In the genomic region with DNA sequence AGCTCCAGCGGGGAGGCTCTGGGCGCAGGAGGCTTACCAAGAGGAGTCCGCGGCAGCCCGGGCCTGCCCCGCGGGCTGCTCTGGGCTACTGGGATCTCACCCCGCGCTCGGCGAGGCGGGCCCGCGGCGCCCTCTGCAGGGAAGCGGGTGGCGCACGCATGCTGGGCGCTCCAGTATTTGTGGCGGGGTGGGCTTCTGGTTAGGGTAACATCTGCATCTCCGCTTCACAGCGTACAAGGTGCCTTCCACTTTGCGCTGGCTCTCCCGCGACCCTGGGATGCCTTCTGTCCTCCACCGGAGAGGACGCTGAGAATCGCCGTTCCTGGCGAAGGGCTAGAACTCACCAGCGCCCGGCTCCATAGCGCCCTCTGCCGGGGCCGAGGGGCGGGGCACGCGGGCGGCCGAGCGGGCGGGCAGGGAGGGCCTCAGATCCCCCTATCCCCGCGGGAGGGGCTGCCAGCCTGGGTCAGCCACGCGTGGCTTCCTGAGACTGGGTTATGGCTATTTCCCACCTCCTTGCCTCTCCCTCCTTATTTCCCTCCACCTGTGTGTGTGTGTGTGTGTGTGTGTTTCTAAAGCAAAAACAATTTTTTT, we compare ENCODE assay signal across 8 cellular contexts. TPM values are rescaled to one million over a fixed set of nuclear protein-coding genes. Genes with fewer than 3 reads are reported as not detected.
DNase-seq lines count a peak whose midpoint lies in the region; ATAC-seq and TF ChIP-seq lines count a peak whose summit lies in the region.

No MANE protein-coding gene starts in this region.

- peak overlapping the region; percentile 88 for H3K4me3 Mint-ChIP-seq in dendritic cell treated with granulocyte-macrophage colony-stimulating factor and Interleukin-4, amounts not matched to agents 40 ng/mL and 50 ng/mL, for 4 days

- H3K27me3 ChIP-seq in liver (ENCODE audit: control insufficient read depth in 4 of 4, insufficient read depth in 4 of 4, low read length in 3 of 4) = no peaks in the 10 kb centered on the region

- intact Hi-C loops in dendritic cell treated with granulocyte-macrophage colony-stimulating factor and Interleukin-4, amounts not matched to agents 40 ng/mL and 50 ng/mL, for 4 days (cut with micrococcal nuclease) = loop anchor here (1.0 to 5.0 kb wide), 4 partner anchors 71 to 480 kb away; partner anchors contain the start of genes GNG5, SPATA1 and SSX2IP

- H3K27ac ChIP-seq in liver (ENCODE audit: low read depth in 1 of 2, low read length in 2 of 2) = peak overlapping the region; percentile 28 to 57

- WGBS in liver = 1% methylated on average over 46 of the region's 46 CpGs

- H3K4me3 ChIP-seq in liver (ENCODE audit: low read depth in 1 of 3, low read length in 3 of 3) = peak overlapping the region; percentile 52 to 87 (median 77)

- no peaks in the 10 kb centered on the region for H3K36me3 Mint-ChIP-seq in dendritic cell treated with granulocyte-macrophage colony-stimulating factor and Interleukin-4, amounts not matched to agents 40 ng/mL and 50 ng/mL, for 4 days (ENCODE audit: low read depth)

- peak; percentile 67 for TF ChIP-seq CTCF in liver (IDR thresholded peaks at IDR 0.05; ENCODE audit: low read depth, low read length, missing input control)

- H3K9ac ChIP-seq in liver (ENCODE audit: low read depth in 1 of 2, low read length in 2 of 2) = peak overlapping the region in 1 of 2 donors; percentile 78

- TF ChIP-seq RAD21 in liver (IDR thresholded peaks at IDR 0.05) = peak; percentile 80 to 88

- ATAC-seq in GM19035 (IDR thresholded peaks at IDR 0.05; ENCODE audit: unreplicated experiment) (peak; percentile 95), HG03354 (IDR thresholded peaks at IDR 0.05; ENCODE audit: poor library complexity, severe bottlenecking, unreplicated experiment) (peak; percentile 97)

- peak overlapping the region; percentile 91 for H3K27ac Mint-ChIP-seq in dendritic cell treated with granulocyte-macrophage colony-stimulating factor and Interleukin-4, amounts not matched to agents 40 ng/mL and 50 ng/mL, for 4 days

- H3K9me3 Mint-ChIP-seq in dendritic cell treated with granulocyte-macrophage colony-stimulating factor and Interleukin-4, amounts not matched to agents 40 ng/mL and 50 ng/mL, for 4 days = no peaks in the 10 kb centered on the region

- peak; percentile 68 to 76 for DNase-seq in AML-193 (lab: John Stamatoyannopoulos, UW)
- peak; percentile 74 for DNase-seq in NCI-H446 treated with DMSO at 0.1 percent for 48 hours (lab: John Stamatoyannopoulos, UW)
- peak; percentile 88 for DNase-seq in activated CD4-positive, alpha-beta T cell treated with anti-CD3 and anti-CD28 coated beads for 48 hours
- DNase-seq in stimulated activated CD4-positive, alpha-beta T cell treated with anti-CD3 and anti-CD28 coated beads, Interleukin-4, amount 100 ng/mL, for 24 hours = peak; percentile 76

- H3K36me3 ChIP-seq in liver (ENCODE audit: control insufficient read depth in 4 of 4, insufficient read depth in 3 of 4, low read depth in 1 of 4, low read length in 3 of 4) = no peaks in the 10 kb centered on the region

- no peaks in the 10 kb centered on the region for H3K27me3 Mint-ChIP-seq in dendritic cell treated with granulocyte-macrophage colony-stimulating factor and Interleukin-4, amounts not matched to agents 40 ng/mL and 50 ng/mL, for 4 days

- peaks cover 30% of the 10 kb centered on the region for H3K4me1 Mint-ChIP-seq in dendritic cell treated with granulocyte-macrophage colony-stimulating factor and Interleukin-4, amounts not matched to agents 40 ng/mL and 50 ng/mL, for 4 days (ENCODE audit: low read depth)

- no peaks in the 10 kb centered on the region for H3K9me3 ChIP-seq in liver (ENCODE audit: control insufficient read depth in 4 of 4, low read length in 3 of 4)

- peaks cover 0 to 9% (median 3%) of the 10 kb centered on the region in 4 donors for H3K4me1 ChIP-seq in liver (ENCODE audit: control insufficient read depth in 4 of 4, insufficient read depth in 4 of 4, low read length in 3 of 4)

TF ChIP-seq in liver, 16 proteins besides CTCF, POLR2A, EP300 and RAD21:
- no peak for TF ChIP-seq JUND (IDR thresholded peaks at IDR 0.05)
- TF ChIP-seq FOXA1 (IDR thresholded peaks at IDR 0.05) = no peak
- TF ChIP-seq YY1 (IDR thresholded peaks at IDR 0.05) = no peak
- no peak for TF ChIP-seq RXRA (IDR thresholded peaks at IDR 0.05)
- TF ChIP-seq FOXA2 (IDR thresholded peaks at IDR 0.05) = no peak
- TF ChIP-seq SP1 (IDR thresholded peaks at IDR 0.05) = no peak
- no peak for TF ChIP-seq HNF4G (IDR thresholded peaks at IDR 0.05)
- no peak for TF ChIP-seq EGR1 (IDR thresholded peaks at IDR 0.05; ENCODE audit: low read depth in 2 of 2)
- no peak for TF ChIP-seq ZBTB33 (IDR thresholded peaks at IDR 0.05)
- TF ChIP-seq, protein P1, sequence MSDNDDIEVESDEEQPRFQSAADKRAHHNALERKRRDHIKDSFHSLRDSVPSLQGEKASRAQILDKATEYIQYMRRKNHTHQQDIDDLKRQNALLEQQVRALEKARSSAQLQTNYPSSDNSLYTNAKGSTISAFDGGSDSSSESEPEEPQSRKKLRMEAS (IDR thresholded peaks at IDR 0.05) = no peak
- TF ChIP-seq REST (IDR thresholded peaks at IDR 0.05) = no peak
- TF ChIP-seq, protein P2, sequence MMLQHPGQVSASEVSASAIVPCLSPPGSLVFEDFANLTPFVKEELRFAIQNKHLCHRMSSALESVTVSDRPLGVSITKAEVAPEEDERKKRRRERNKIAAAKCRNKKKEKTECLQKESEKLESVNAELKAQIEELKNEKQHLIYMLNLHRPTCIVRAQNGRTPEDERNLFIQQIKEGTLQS (IDR thresholded peaks at IDR 0.05) = no peak
- no peak for TF ChIP-seq NR2F2 (IDR thresholded peaks at IDR 0.05)
- TF ChIP-seq TAF1 (conservative IDR thresholded peaks at IDR 0.05) = no peak
- TF ChIP-seq GABPA (IDR thresholded peaks at IDR 0.05 in 1 of 2, conservative IDR thresholded peaks at IDR 0.05 in 1 of 2) = no peak
- TF ChIP-seq HNF4A (conservative IDR thresholded peaks at IDR 0.05) = no peak

RNA-seq across cellular contexts. Expression of gene CTBS, which starts 46.6 kb away (rescaled TPM):
- 10 to 100 TPM in 1 of 2 donors, 1 to 10 TPM in 1; 8.5 to 16.4 TPM for total RNA-seq in liver
- polyA plus RNA-seq in liver = 10 to 100 TPM; 23.4 to 26.9 TPM

Comparison
In these comparisons a context has a peak if more than half of its experiments do, and no peak if none do; other contexts are left out.
1. Peak in every context shown above with its lines: DNase-seq, ATAC-seq, H3K4me3 ChIP-seq and H3K27ac ChIP-seq.